8 cellular contexts compared by ENCODE assay signal in the genomic region with DNA sequence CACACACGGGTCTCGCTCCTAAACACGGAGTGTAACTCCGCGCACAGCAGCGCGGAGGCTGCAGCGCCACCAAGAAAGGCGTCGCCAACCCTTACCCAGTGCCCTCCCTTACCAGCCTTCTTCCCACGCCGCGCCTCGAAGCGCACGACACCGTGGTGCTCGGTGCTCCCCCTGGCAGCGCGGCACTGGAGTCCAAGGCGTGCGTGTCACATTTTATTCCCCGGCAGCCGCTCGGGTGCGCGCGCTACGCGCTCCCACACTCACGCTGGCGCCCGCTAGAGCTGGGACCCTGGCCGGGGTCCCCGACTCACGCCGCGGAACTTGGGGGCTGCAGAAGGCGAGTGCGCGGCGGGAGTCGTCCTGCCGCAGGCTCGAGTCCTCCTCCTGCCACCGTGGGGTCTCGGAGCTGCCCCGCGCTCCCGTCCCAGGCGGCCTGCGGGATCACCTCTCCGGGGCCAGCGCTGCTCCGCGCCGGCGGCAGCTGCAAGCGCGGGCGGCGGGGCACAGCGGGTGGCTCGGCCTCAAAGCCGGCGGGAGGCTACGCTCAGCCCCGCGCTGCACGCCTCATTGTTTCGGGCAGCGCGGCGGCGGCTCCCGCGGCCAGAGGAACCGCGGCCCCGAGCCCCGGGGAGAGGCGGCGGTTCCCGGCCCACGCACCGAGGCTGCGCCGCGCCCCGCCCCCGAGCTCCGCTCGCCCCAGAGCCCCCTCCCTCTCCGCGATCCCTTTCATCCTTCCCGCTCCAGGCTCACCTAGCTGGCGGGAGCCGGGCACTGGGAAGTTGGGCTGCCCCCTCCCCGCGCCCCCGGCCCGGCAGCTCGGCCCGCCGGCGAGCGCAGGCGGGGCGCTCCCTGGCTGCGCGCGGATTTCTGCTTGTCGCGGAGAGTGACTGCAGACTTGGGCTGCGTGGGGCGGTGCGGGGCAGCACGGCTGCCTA. TPM values are rescaled to one million over a fixed set of nuclear protein-coding genes. Genes with fewer than 3 reads are reported as not detected.
DNase-seq lines count a peak whose midpoint lies in the region; ATAC-seq and TF ChIP-seq lines count a peak whose summit lies in the region.

A gene with protein sequence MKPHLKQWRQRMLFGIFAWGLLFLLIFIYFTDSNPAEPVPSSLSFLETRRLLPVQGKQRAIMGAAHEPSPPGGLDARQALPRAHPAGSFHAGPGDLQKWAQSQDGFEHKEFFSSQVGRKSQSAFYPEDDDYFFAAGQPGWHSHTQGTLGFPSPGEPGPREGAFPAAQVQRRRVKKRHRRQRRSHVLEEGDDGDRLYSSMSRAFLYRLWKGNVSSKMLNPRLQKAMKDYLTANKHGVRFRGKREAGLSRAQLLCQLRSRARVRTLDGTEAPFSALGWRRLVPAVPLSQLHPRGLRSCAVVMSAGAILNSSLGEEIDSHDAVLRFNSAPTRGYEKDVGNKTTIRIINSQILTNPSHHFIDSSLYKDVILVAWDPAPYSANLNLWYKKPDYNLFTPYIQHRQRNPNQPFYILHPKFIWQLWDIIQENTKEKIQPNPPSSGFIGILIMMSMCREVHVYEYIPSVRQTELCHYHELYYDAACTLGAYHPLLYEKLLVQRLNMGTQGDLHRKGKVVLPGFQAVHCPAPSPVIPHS (minus strand): TSS at position 187 of the 935 bp plus-strand sequence. CDS start 42,190 bp downstream, outside the sequence.

- TF ChIP-seq POLR2A in breast epithelium (IDR thresholded peaks at IDR 0.05) (no peak), thyroid gland (IDR thresholded peaks at IDR 0.05) (peak in 1 of 2 donors; percentile 54)

- no peaks in the 10 kb centered on the region for H3K4me1 ChIP-seq in breast epithelium
- H3K4me1 ChIP-seq in thyroid gland: peaks cover 7 to 8% of the 10 kb centered on the region in 2 donors

- H3K9me3 ChIP-seq in breast epithelium (no peaks in the 10 kb centered on the region), thyroid gland (no peaks in the 10 kb centered on the region), WERI-Rb-1 (ENCODE audit: severe bottlenecking) (no peaks in the 10 kb centered on the region)

- DNase-seq in NCI-H2196 (lab: John Stamatoyannopoulos, UW; ENCODE audit: unreplicated experiment) (peak; percentile 11), NCI-H2196 treated with DMSO at 0.1 percent for 48 hours (lab: John Stamatoyannopoulos, UW; ENCODE audit: unreplicated experiment) (no peak), breast epithelium (ENCODE audit: low spot score in 2 of 2) (no peak), left colon (peak; percentile 17 to 31), thyroid gland (peak; percentile 68 to 73), WERI-Rb-1 (no peak)

- 1% methylated on average over 15 to 66 of the region's 118 CpGs for WGBS in thyroid gland, 2 donors

- ATAC-seq in left colon (peak; percentile 70), GM21360 (IDR thresholded peaks at IDR 0.05; ENCODE audit: unreplicated experiment) (no peak), HG02938 (IDR thresholded peaks at IDR 0.05; ENCODE audit: unreplicated experiment) (no peak)

- peak within 1 kb of the TSS in 1 of 2 donors; percentile 32 for H3K27ac ChIP-seq in breast epithelium
- H3K27ac ChIP-seq in thyroid gland: peak within 1 kb of the TSS; percentile 80 to 93 (median 89)
- no peak within 1 kb of the TSS for H3K27ac ChIP-seq in WERI-Rb-1

- intact Hi-C loops in breast epithelium (cut with DNase I; ENCODE audit: low total_unique reads) (no loop called here), left colon (cut with DNase I, micrococcal nuclease) (no loop called here), thyroid gland (cut with DNase I) (no loop called here)

- H3K27me3 ChIP-seq in breast epithelium (peaks cover 4 to 19% of the 10 kb centered on the region in 2 donors), thyroid gland (no peaks in the 10 kb centered on the region), WERI-Rb-1 (ENCODE audit: insufficient read depth, low read depth, severe bottlenecking) (peaks cover 69% of the 10 kb centered on the region)

- TF ChIP-seq CTCF in breast epithelium (IDR thresholded peaks at IDR 0.05) (no peak), thyroid gland (IDR thresholded peaks at IDR 0.05) (no peak), WERI-Rb-1 (IDR thresholded peaks at IDR 0.05; ENCODE audit: low read depth, low read length) (no peak)

- H3K36me3 ChIP-seq in breast epithelium: no peaks in the 10 kb centered on the region
- no peaks in the 10 kb centered on the region for H3K36me3 ChIP-seq in thyroid gland
- H3K36me3 ChIP-seq in WERI-Rb-1: no peaks in the 10 kb centered on the region

- H3K4me3 ChIP-seq in breast epithelium (peak within 1 kb of the TSS; percentile 44 to 69 (median 62)), thyroid gland (replicated peaks in 1 of 3) (peak within 1 kb of the TSS; percentile 22 to 78 (median 64)), WERI-Rb-1 (ENCODE audit: low read depth, low read length) (no peak within 1 kb of the TSS)

RNA-seq across cellular contexts. Expression of the gene that starts here (rescaled TPM):
- total RNA-seq in breast epithelium (1 to 10 TPM in 2 of 3 donors, not detected in 1; 2.3 to 2.8 TPM), left colon (1 to 10 TPM; 1.8 to 2.9 TPM), thyroid gland (10 to 100 TPM; 17.6 to 94.5 (median 49.9) TPM)

Comparison
In these comparisons a context has a peak if more than half of its experiments do, and no peak if none do; other contexts are left out.
1. RNA of the gene that starts here (total RNA-seq): 17.6 to 94.5 TPM in thyroid gland; 1.8 to 2.9 TPM in left colon and 2.3 to 2.8 TPM in breast epithelium; every median in the first group is over 4 times any median in the second.
2. DNase-seq: peak in NCI-H2196 (single experiment), left colon (2 of 2) and thyroid gland (2 of 2); none in NCI-H2196 treated with DMSO at 0.1 percent for 48 hours (single experiment), breast epithelium (0 of 2) and WERI-Rb-1 (single experiment).